ENCODE assay signal across 18 cellular contexts in the genomic region with DNA sequence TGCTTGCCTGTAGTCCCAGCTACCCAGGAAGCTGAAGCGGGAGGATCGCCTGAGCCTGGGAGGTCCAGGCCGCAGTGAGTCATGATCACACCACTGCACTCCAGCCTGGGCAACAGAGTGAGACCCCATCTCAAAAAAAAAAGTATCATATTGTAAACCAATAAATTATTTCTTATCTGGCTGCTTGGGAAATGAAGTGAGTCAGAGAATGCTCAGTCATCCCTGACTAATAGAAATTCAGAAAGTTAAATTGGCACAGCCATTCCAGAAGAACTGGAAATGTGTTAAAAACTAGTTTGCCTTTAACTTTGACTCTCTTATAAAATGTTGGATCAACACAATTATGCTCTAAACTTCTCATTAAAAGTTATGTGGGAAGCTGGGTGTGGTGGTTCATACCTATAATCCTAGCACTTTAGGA. TPM values are rescaled to one million over a fixed set of nuclear protein-coding genes. Genes with fewer than 3 reads are reported as not detected.
DNase-seq lines count a peak whose midpoint lies in the region; ATAC-seq, FAIRE-seq and TF ChIP-seq lines count a peak whose summit lies in the region.
"Had no signal": no experiment of that assay in that cellular context is flagged by ENCODE, and none has a peak within 500 bp of the region (broad histone marks: within the 10 kb centered on the region; RNA-seq: fewer than 3 reads in every experiment).

No MANE protein-coding gene starts in this region.

- no TSS peak for BruUV-seq in mammary epithelial cell (replicated peaks; lab: Mats Ljungman, UMichigan)

- H3K27me3 ChIP-seq in BJ (ENCODE audit: control insufficient read depth, insufficient read depth, low read length) = no peaks in the 10 kb centered on the region
- H3K27me3 ChIP-seq in mammary epithelial cell (ENCODE audit: insufficient read depth, low read length) = no peaks in the 10 kb centered on the region
- H3K27me3 ChIP-seq in keratinocyte (ENCODE audit: control insufficient read depth, extremely low read depth, insufficient read depth, low read length) = no peaks in the 10 kb centered on the region
- H3K27me3 ChIP-seq: right lobe of liver, upper lobe of right lung had no signal

- no peaks in the 10 kb centered on the region for H4K20me1 ChIP-seq in mammary epithelial cell (ENCODE audit: insufficient read depth, low read length)
- no peaks in the 10 kb centered on the region for H4K20me1 ChIP-seq in keratinocyte (ENCODE audit: control insufficient read depth, extremely low read depth, insufficient read depth, low read length)

- POLR2A ChIA-PET in BJ (lab: Charles Lee) = no interaction called here
- POLR2A ChIA-PET in HEK293T (lab: Yijun Ruan, JAX) = interaction anchor here (1.7 kb wide), 1 partner anchor 10 kb away, joined by 6 read pairs; a partner anchor contains a TSS

- H3K9me1 ChIP-seq in keratinocyte (ENCODE audit: control insufficient read depth, extremely low read depth, insufficient read depth, low read length) = no peaks in the 10 kb centered on the region

- no peak overlapping the region for H3K9ac ChIP-seq in mammary epithelial cell (ENCODE audit: insufficient read depth, low read length)
- H3K9ac ChIP-seq in keratinocyte (ENCODE audit: control insufficient read depth, extremely low read depth, insufficient read depth, low read length) = no peak overlapping the region
- H3K9ac ChIP-seq: KMS-11 had no signal

- H3K79me2 ChIP-seq in mammary epithelial cell (ENCODE audit: insufficient read depth, low read length) (no peaks in the 10 kb centered on the region), keratinocyte (ENCODE audit: control insufficient read depth, insufficient read depth, low read length) (no peaks in the 10 kb centered on the region)

- H3K4me1 ChIP-seq in mammary epithelial cell (ENCODE audit: insufficient read depth, low read length) (peaks cover 6% of the 10 kb centered on the region), keratinocyte (ENCODE audit: control insufficient read depth, extremely low read depth, insufficient read depth, low read length) (peaks cover 6% of the 10 kb centered on the region)
- H3K4me1 ChIP-seq: upper lobe of right lung had no signal

- H3K36me3 ChIP-seq in BJ (ENCODE audit: control insufficient read depth, insufficient read depth, low read length) = no peaks in the 10 kb centered on the region
- no peaks in the 10 kb centered on the region for H3K36me3 ChIP-seq in mammary epithelial cell (ENCODE audit: insufficient read depth, low read length)
- H3K36me3 ChIP-seq in keratinocyte (ENCODE audit: control insufficient read depth in 2 of 2, extremely low read depth in 1 of 2, insufficient read depth in 2 of 2, low read length in 2 of 2) = no peaks in the 10 kb centered on the region
- H3K36me3 ChIP-seq: right lobe of liver, upper lobe of right lung had no signal

- ATAC-seq in GM21528 (IDR thresholded peaks at IDR 0.05; ENCODE audit: low FRiP score, unreplicated experiment) (no peak), GM19035 (IDR thresholded peaks at IDR 0.05; ENCODE audit: unreplicated experiment) (no peak)
- ATAC-seq: activated T-helper 17 cell treated with anti-CD3 and anti-CD28 coated beads, Interleukin-2, amount 50 U/mL, for 72 hours; right lobe of liver; stimulated activated memory B cell treated with anti-CD40 and anti-IgM and Interleukin-4, amounts not matched to agents 10 μg/mL and 1 μg/mL and 100 μg/mL, for 72 hours; upper lobe of right lung had no signal

- intact Hi-C loops in mammary epithelial cell (cut with micrococcal nuclease) = no loop called here

- no peak for TF ChIP-seq CTCF in BJ (IDR thresholded peaks at IDR 0.05; ENCODE audit: insufficient read depth, low read depth, low read length)
- no peak for TF ChIP-seq CTCF in mammary epithelial cell (conservative IDR thresholded peaks at IDR 0.05 in 1 of 2, IDR thresholded peaks at IDR 0.05 in 1 of 2; ENCODE audit: extremely low read depth in 1 of 2, insufficient read depth in 1 of 2, low read depth in 1 of 2, low read length in 2 of 2)
- TF ChIP-seq CTCF in keratinocyte (optimal IDR thresholded peaks at IDR 0.05 in 1 of 3, IDR thresholded peaks at IDR 0.05 in 1 of 3, conservative IDR thresholded peaks at IDR 0.05 in 1 of 3; ENCODE audit: extremely low read depth in 1 of 3, insufficient read depth in 2 of 3, low read length in 3 of 3) = no peak

- H3K27ac ChIP-seq in mammary epithelial cell (ENCODE audit: insufficient read depth, low read depth, low read length) (peak overlapping the region; percentile 19), keratinocyte (ENCODE audit: control insufficient read depth, insufficient read depth, low read length) (peak overlapping the region; percentile 59)
- H3K27ac ChIP-seq: KMS-11, right lobe of liver, upper lobe of right lung had no signal

- DNase-seq in BJ (ENCODE audit: low read depth) = peak; percentile 26
- peak; percentile 42 for DNase-seq in LoVo (ENCODE audit: low spot score)
- peak; percentile 71 for DNase-seq in mammary epithelial cell
- DNase-seq in keratinocyte (ENCODE audit: low read depth, low spot score) = no peak
- DNase-seq in NCI-H2171 treated with DMSO at 0.1 percent for 48 hours (lab: John Stamatoyannopoulos, UW) = no peak
- DNase-seq in HEK293T (ENCODE audit: extremely low spot score) = no peak
- DNase-seq: aorta, DMS 273 treated with DMSO at 0.1 percent for 48 hours, foreskin melanocyte, NCI-H146, NCI-H510A, right lobe of liver, upper lobe of right lung had no signal

- 52% methylated on average over 3 of the region's 3 CpGs for WGBS in mammary epithelial cell (ENCODE audit: low coverage, missing lambda C conversion rate)

- H3K9me3 ChIP-seq in mammary epithelial cell (replicated peaks; ENCODE audit: insufficient read depth, low read length) (no peaks in the 10 kb centered on the region), keratinocyte (ENCODE audit: control insufficient read depth, low read depth, low read length) (no peaks in the 10 kb centered on the region)
- H3K9me3 ChIP-seq: right lobe of liver, upper lobe of right lung had no signal

- FAIRE-seq in keratinocyte (lab: Jason Lieb, UNC) = no peak

- no peak overlapping the region for H3K4me3 ChIP-seq in BJ (ENCODE audit: low read depth, low read length)
- H3K4me3 ChIP-seq in mammary epithelial cell (replicated peaks in 1 of 3; ENCODE audit: insufficient read depth in 1 of 3, low read depth in 2 of 3, low read length in 3 of 3) = no peak overlapping the region
- no peak overlapping the region for H3K4me3 ChIP-seq in keratinocyte (ENCODE audit: control insufficient read depth in 2 of 3, extremely low read depth in 1 of 3, insufficient read depth in 2 of 3, low read depth in 1 of 3, low read length in 3 of 3)
- H3K4me3 ChIP-seq: right lobe of liver, upper lobe of right lung had no signal

- dilution Hi-C loops in mammary epithelial cell (cut with HindIII; ENCODE audit: low sequenced_read_pairs) = loop anchor here (5.0 kb wide), 1 partner anchor 59 kb away; no protein-coding TSS in a partner anchor
- dilution Hi-C loops in keratinocyte (cut with MboI; ENCODE audit: extremely low pct_ligation_motif_present, low sequenced_read_pairs) = no loop called here

- H2AFZ ChIP-seq in mammary epithelial cell (ENCODE audit: low read depth, low read length) = peak overlapping the region; percentile 9
- H2AFZ ChIP-seq in keratinocyte (ENCODE audit: control insufficient read depth, low read length) = no peak overlapping the region

- H3K4me2 ChIP-seq in mammary epithelial cell (ENCODE audit: insufficient read depth, low read depth, low read length) = no peak overlapping the region
- peak overlapping the region; percentile 17 for H3K4me2 ChIP-seq in keratinocyte (ENCODE audit: control insufficient read depth, extremely low read depth, insufficient read depth, low read depth, low read length)
- H3K4me2 ChIP-seq: KMS-11 had no signal

- in situ Hi-C loops in mammary epithelial cell (cut with MboI; ENCODE audit: low sequenced_read_pairs in 2 of 2) = no loop called here

- CTCF ChIA-PET in BJ (lab: Yijun Ruan, JAX) = interaction anchor here (2.0 kb wide), 1 partner anchor 9 kb away, joined by 5 read pairs; a partner anchor contains a TSS
- CTCF ChIA-PET in mammary epithelial cell (lab: Charles Lee; ENCODE audit: low non-redundant PET) = no interaction called here
- CTCF ChIA-PET in HEK293T (lab: Yijun Ruan, JAX) = no interaction called here

TF ChIP-seq in HEK293T, 16 proteins besides CTCF, POLR2A, EP300 and RAD21:
- TF ChIP-seq TARDBP (IDR thresholded peaks at IDR 0.05) = no peak
- no peak for TF ChIP-seq L3MBTL2 (conservative IDR thresholded peaks at IDR 0.05)
- no peak for TF ChIP-seq HDGF (IDR thresholded peaks at IDR 0.05; ENCODE audit: borderline replicate concordance)
- no peak for TF ChIP-seq ZNF384 (IDR thresholded peaks at IDR 0.05)
- TF ChIP-seq FOXM1 (IDR thresholded peaks at IDR 0.05; ENCODE audit: borderline replicate concordance) = no peak
- TF ChIP-seq, protein P1, sequence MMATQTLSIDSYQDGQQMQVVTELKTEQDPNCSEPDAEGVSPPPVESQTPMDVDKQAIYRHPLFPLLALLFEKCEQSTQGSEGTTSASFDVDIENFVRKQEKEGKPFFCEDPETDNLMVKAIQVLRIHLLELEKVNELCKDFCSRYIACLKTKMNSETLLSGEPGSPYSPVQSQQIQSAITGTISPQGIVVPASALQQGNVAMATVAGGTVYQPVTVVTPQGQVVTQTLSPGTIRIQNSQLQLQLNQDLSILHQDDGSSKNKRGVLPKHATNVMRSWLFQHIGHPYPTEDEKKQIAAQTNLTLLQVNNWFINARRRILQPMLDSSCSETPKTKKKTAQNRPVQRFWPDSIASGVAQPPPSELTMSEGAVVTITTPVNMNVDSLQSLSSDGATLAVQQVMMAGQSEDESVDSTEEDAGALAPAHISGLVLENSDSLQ (IDR thresholded peaks at IDR 0.05) = no peak
- no peak for TF ChIP-seq ARNT (IDR thresholded peaks at IDR 0.05)
TF ChIP-seq in HEK293T: peak in this region for 0.

RNA-seq across cellular contexts. Expression of a gene that starts 9.8 kb away (rescaled TPM):
- 14.7 and 16.7 TPM in 2 replicates for polyA plus RNA-seq in BJ (2011; rRNA removed)
- 19.6 and 21.1 TPM in 2 replicates for polyA minus RNA-seq in BJ (2011; rRNA and poly(A)+ RNA removed)
- 10 to 100 TPM in 1 of 2 donors, 1 to 10 TPM in 1; 8.7 to 16.5 TPM for total RNA-seq in mammary epithelial cell
- 10.1 TPM for polyA plus RNA-seq in mammary epithelial cell
- 15.0 TPM for polyA minus RNA-seq in mammary epithelial cell
- 7.7 to 11.7 TPM (median 10.1 TPM) in 3 replicates for polyA plus RNA-seq in keratinocyte
- polyA plus RNA-seq in keratinocyte (2011; ENCODE audit: low read depth) = 1.1 TPM
- polyA plus RNA-seq in keratinocyte (2011; cell fraction: cytosol; rRNA removed) = 6.3 and 8.9 TPM in 2 replicates
- polyA plus RNA-seq in keratinocyte (2011; cell fraction: nucleus; rRNA removed) = 12.1 and 13.5 TPM in 2 replicates
- 1.4 and 9.0 TPM in 2 replicates for polyA plus RNA-seq in keratinocyte (2012; ENCODE audit: low replicate concordance)
- polyA minus RNA-seq in keratinocyte = 20.0 to 26.0 TPM (median 20.9 TPM) in 3 replicates
- polyA minus RNA-seq in keratinocyte (2011; cell fraction: cytosol; rRNA and poly(A)+ RNA removed) = 6.5 TPM
- 10.2 and 18.9 TPM in 2 replicates for polyA minus RNA-seq in keratinocyte (2011; cell fraction: nucleus; rRNA and poly(A)+ RNA removed)

Comparison
In these comparisons a context has a peak if more than half of its experiments do, and no peak if none do; other contexts are left out.
1. DNase-seq: peak in BJ (single experiment), LoVo (single experiment) and mammary epithelial cell (single experiment); none in keratinocyte (single experiment), NCI-H2171 treated with DMSO at 0.1 percent for 48 hours (single experiment) and HEK293T (single experiment).